Comparison of ENCODE assay signal across 19 cellular contexts in genomic region chr9:37941253-37941652, GRCh38.
"Had no signal": no experiment of that assay in that cellular context is flagged by ENCODE, and none has a peak within 500 bp of the region (broad histone marks: within the 10 kb centered on the region; RNA-seq: fewer than 3 reads in every experiment).

No MANE protein-coding gene starts in this region.

- H3K9me3 ChIP-seq: colonic mucosa, neutrophil, right atrium auricular region, spleen, tibial nerve had no signal

- H3K36me3 ChIP-seq: cardiac muscle cell, colonic mucosa, spleen had no signal

- H3K27me3 ChIP-seq: cardiac muscle cell, colonic mucosa, neutrophil, right atrium auricular region, tibial nerve had no signal

- H3K4me1 ChIP-seq: colonic mucosa had no signal

- H3K27ac ChIP-seq: colonic mucosa, epithelial cell of prostate, neutrophil, right atrium auricular region, spleen, tibial nerve, VCaP had no signal

- H3K4me3 ChIP-seq: cardiac muscle cell, colonic mucosa, right atrium auricular region, spleen, tibial nerve had no signal

- FAIRE-seq: astrocyte had no signal

- ATAC-seq: activated CD8-positive, alpha-beta T cell treated with anti-CD3 and anti-CD28 coated beads, Interleukin-2, amount 10 ng/mL, durations not matched to agents 7 days and 5 days; stimulated activated naive B cell treated with anti-CD40 and anti-IgM and Interleukin-4, amounts not matched to agents 10 μg/mL and 1 μg/mL and 100 μg/mL, for 72 hours had no signal

- DNase-seq: activated CD4-positive, alpha-beta T cell treated with anti-CD3 and anti-CD28 coated beads for 48 hours; activated CD8-positive, alpha-beta memory T cell treated with anti-CD3 and anti-CD28 coated beads, Interleukin-2, amount 50 U/mL, for 48 hours; activated CD8-positive, alpha-beta T cell treated with anti-CD3 and anti-CD28 coated beads, Interleukin-2, amount 10 ng/mL, durations not matched to agents 7 days and 5 days; activated naive CD4-positive, alpha-beta T cell treated with anti-CD3 and anti-CD28 coated beads for 36 hours; colonic mucosa; effector CD8-positive, alpha-beta T cell; hypothalamus; naive B cell; spleen; stimulated activated CD4-positive, alpha-beta T cell treated with anti-CD3 and anti-CD28 coated beads, Interleukin-1b, Interleukin-23, amount 100 ng/mL, for 48 hours; stimulated activated naive B cell treated with anti-CD40 and anti-IgM and Interleukin-4, amounts not matched to agents 10 μg/mL and 1 μg/mL and 100 μg/mL, for 72 hours; T-helper 1 cell had no signal
